Comparison of ENCODE assay signal across 8 cellular contexts in the genomic region with DNA sequence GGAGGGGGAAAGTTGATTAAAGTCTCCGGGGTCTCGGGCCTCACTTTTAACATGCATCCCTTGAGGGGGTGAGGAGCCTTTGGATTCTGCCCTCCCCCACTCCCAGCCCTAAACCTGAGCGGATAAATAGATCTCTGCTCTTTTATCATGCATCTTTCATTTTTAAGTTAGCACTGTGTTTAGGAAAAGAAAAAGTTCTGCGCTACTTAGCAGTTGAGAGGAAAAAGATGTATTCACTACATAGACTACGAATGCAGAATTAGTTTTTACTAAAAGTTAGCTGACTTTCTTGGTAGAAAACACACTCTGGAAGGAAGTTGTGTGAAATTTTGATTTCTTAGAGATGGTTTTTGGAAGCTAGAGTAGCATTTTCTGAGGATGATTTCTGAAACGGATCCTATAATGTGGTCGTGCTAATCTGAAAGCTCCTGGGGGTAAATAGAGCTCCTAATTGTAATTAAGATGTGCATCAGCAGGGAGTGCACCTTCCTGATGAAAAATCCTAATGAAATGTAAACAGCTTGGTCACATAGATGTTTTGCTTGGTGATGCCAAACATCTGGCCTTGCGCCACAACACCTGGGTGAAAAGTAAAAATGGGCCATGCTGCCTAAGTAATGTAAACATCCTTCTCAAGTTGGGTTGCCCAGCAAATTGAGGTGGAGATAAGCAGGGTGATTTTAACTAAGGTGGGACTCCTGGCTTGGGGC. TPM values are rescaled to one million over a fixed set of nuclear protein-coding genes. Genes with fewer than 3 reads are reported as not detected.
DNase-seq lines count a peak whose midpoint lies in the region; ATAC-seq and TF ChIP-seq lines count a peak whose summit lies in the region.

No MANE protein-coding gene starts in this region.

- intact Hi-C loops in prostate gland (cut with DNase I), result loop anchor here (2.0 to 10.0 kb wide), 6 partner anchors 77 to 465 kb away; no protein-coding TSS in a partner anchor

- H3K27ac ChIP-seq in GM23338 (ENCODE audit: low read depth) (peak overlapping the region; percentile 98), prostate gland (peak overlapping the region in 1 of 2 donors; percentile 77), caudate nucleus (ENCODE audit: low read depth, low read length) (no peak overlapping the region)

- H3K4me3 ChIP-seq in GM23338 (peak overlapping the region; percentile 72), fibroblast of mammary gland (ENCODE audit: control insufficient read depth, low read depth, low read length) (peak overlapping the region; percentile 83), prostate gland (peak overlapping the region; percentile 54 to 55)

- ATAC-seq in GM23338 (peak; percentile 4), GM21390 (IDR thresholded peaks at IDR 0.05; ENCODE audit: unreplicated experiment) (no peak)

- no peak for TF ChIP-seq POLR2A in prostate gland (IDR thresholded peaks at IDR 0.05)

- H3K4me1 ChIP-seq in GM23338 (ENCODE audit: insufficient read depth) (peaks cover 66% of the 10 kb centered on the region), prostate gland (replicated peaks) (no peaks in the 10 kb centered on the region)

- peak overlapping the region; percentile 97 for H3K4me3 Mint-ChIP-seq in GM23338

- H3K27me3 Mint-ChIP-seq in GM23338 (ENCODE audit: insufficient read depth, low read depth, poor library complexity), result peaks cover 14% of the 10 kb centered on the region

- no peak overlapping the region for H2AFZ ChIP-seq in GM23338

- H4K20me1 ChIP-seq in GM23338 (replicated peaks; ENCODE audit: insufficient read depth), result no peaks in the 10 kb centered on the region; the same call in 1 of the 2 replicates

- peak overlapping the region; percentile 96 for H3K27ac Mint-ChIP-seq in GM23338

- H3K36me3 Mint-ChIP-seq in GM23338 (ENCODE audit: low read depth), result peaks cover 7% of the 10 kb centered on the region; the same call in 1 of the 3 replicates

- peaks cover 66% of the 10 kb centered on the region for H3K4me1 Mint-ChIP-seq in GM23338

- peaks cover 6% of the 10 kb centered on the region; the same call in 1 of the 2 replicates for H3F3A ChIP-seq in GM23338 (replicated peaks; ENCODE audit: low read depth)

- DNase-seq in GM23338 (ENCODE audit: low spot score) (no peak), RPMI8226 (peak; percentile 86), fibroblast of mammary gland (ENCODE audit: low read depth) (peak; percentile 51), prostate gland (ENCODE audit: low spot score) (no peak), islet precursor cell (no peak), caudate nucleus (lab: John Stamatoyannopoulos, UW) (no peak), SW 1271 (lab: John Stamatoyannopoulos, UW) (no peak)

- WGBS in prostate gland, result 22% methylated on average over 8 of the region's 8 CpGs

- no peak for TF ChIP-seq CTCF in GM23338 (conservative IDR thresholded peaks at IDR 0.05; ENCODE audit: low read depth in 2 of 2)
- no peak for TF ChIP-seq CTCF in fibroblast of mammary gland (conservative IDR thresholded peaks at IDR 0.05; ENCODE audit: control insufficient read depth, insufficient read depth, low read depth, low read length)
- TF ChIP-seq CTCF in prostate gland (IDR thresholded peaks at IDR 0.05), result no peak

- no peaks in the 10 kb centered on the region for H3K9me2 ChIP-seq in GM23338 (ENCODE audit: insufficient read depth)

- H3K27me3 ChIP-seq in GM23338 (ENCODE audit: insufficient read depth) (no peaks in the 10 kb centered on the region), prostate gland (replicated peaks; ENCODE audit: insufficient read depth) (no peaks in the 10 kb centered on the region)

- no peaks in the 10 kb centered on the region for H3K9me3 ChIP-seq in prostate gland

- H3K9me3 Mint-ChIP-seq in GM23338, result no peaks in the 10 kb centered on the region; the same call in 2 of the 3 replicates

- H3K4me2 ChIP-seq in GM23338, result peak overlapping the region; percentile 77

- peaks cover 47% of the 10 kb centered on the region for H3K79me2 ChIP-seq in GM23338 (replicated peaks; ENCODE audit: insufficient read depth)

- H3K36me3 ChIP-seq in GM23338 (ENCODE audit: insufficient read depth), result no peaks in the 10 kb centered on the region
- no peaks in the 10 kb centered on the region for H3K36me3 ChIP-seq in prostate gland

TF ChIP-seq in GM23338, 12 proteins besides CTCF, POLR2A, EP300 and RAD21:
- TF ChIP-seq ETS1 (IDR thresholded peaks at IDR 0.05), result no peak
- TF ChIP-seq STAT1 (IDR thresholded peaks at IDR 0.05; ENCODE audit: unreplicated experiment), result no peak
- TF ChIP-seq EZH2phosphoT487 (IDR thresholded peaks at IDR 0.05; ENCODE audit: unreplicated experiment), result no peak
- 0 out of 2 replicates have a peak, but pooled peaks have one; percentile 46 for TF ChIP-seq NANOG (IDR thresholded peaks at IDR 0.05; ENCODE audit: borderline replicate concordance)
- no peak for TF ChIP-seq EZH2 (IDR thresholded peaks at IDR 0.05; ENCODE audit: low read depth, unreplicated experiment)
- 0 out of 2 replicates have a peak, but pooled peaks have one; percentile 8 for TF ChIP-seq ZNF462 (CRISPR knock-in tag; IDR thresholded peaks at IDR 0.05)

RNA-seq across cellular contexts. Expression of gene ROR1, which starts 1.8 kb away (rescaled TPM):
- 94.3 and 96.0 TPM in 2 replicates for total RNA-seq in GM23338 (2014; rRNA removed; shearing (Covaris generic))
- polyA plus RNA-seq in GM23338 (2016; fragmentation: Nextera tagmentation; extraction: Ambion mirVana), result 53.8 and 59.7 TPM in 2 replicates
- 10 to 100 TPM in 1 of 2 donors, 1 to 10 TPM in 1; 7.3 to 11.1 TPM for total RNA-seq in prostate gland

Comparison
In these comparisons a context has a peak if more than half of its experiments do, and no peak if none do; other contexts are left out.
1. DNase-seq: peak in RPMI8226 (single experiment) and fibroblast of mammary gland (single experiment); none in GM23338 (single experiment), prostate gland (single experiment), islet precursor cell (single experiment), caudate nucleus (0 of 61) and SW 1271 (0 of 2).
2. Peak in every context shown above with its lines, with median percentiles within 50 percentile points of each other: H3K4me3 ChIP-seq.